Comparison of ENCODE assay signal across 19 cellular contexts in the genomic region with DNA sequence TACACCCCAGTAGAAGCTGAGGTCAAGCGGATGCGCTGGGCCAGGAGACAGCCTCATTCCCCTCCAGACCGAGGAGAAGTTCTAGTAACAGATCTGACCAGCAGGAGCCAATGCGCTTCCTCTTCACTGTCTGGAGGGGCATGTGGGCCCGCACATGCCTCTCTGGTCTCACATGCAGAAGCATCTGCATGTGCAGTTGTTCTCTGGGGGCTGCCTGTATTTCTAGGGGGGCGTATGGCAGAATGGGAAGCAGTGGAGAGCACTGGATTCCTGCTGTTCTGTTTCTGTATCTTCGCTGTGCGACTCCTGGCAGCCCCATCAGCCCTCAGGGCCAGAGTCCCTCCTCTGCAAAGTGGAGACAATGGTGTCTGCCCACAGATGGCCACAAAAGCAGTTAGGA.
DNase-seq lines count a peak whose midpoint lies in the region; ATAC-seq and TF ChIP-seq lines count a peak whose summit lies in the region.
"Had no signal": no experiment of that assay in that cellular context is flagged by ENCODE, and none has a peak within 500 bp of the region (broad histone marks: within the 10 kb centered on the region; RNA-seq: fewer than 3 reads in every experiment).

No MANE protein-coding gene starts in this region.

- intact Hi-C loops in thyroid gland (cut with DNase I): no loop called here

- TF ChIP-seq POLR2A in thyroid gland (IDR thresholded peaks at IDR 0.05): no peak

- H3K9me3 ChIP-seq in BLaER1 (no peaks in the 10 kb centered on the region), HEK293 (ENCODE audit: control insufficient read depth, insufficient read depth, low read depth, low read length) (no peaks in the 10 kb centered on the region), neural progenitor cell (ENCODE audit: low read depth) (no peaks in the 10 kb centered on the region), thyroid gland (no peaks in the 10 kb centered on the region)
- H3K9me3 ChIP-seq: MG63, Peyer's patch had no signal

- peak overlapping the region; percentile 72 for H2AFZ ChIP-seq in neural progenitor cell (replicated peaks)

- no peaks in the 10 kb centered on the region for H3K36me3 Mint-ChIP-seq in WTC11
- H3K36me3 Mint-ChIP-seq in neural progenitor cell: no peaks in the 10 kb centered on the region

- no peak for TF ChIP-seq CTCF in HEK293 (tag by site-specific recombination; IDR thresholded peaks at IDR 0.05)
- no peak for TF ChIP-seq CTCF in WTC11 (IDR thresholded peaks at IDR 0.05)
- no peak for TF ChIP-seq CTCF in neural progenitor cell (IDR thresholded peaks at IDR 0.05)
- TF ChIP-seq CTCF in thyroid gland (IDR thresholded peaks at IDR 0.05): no peak

- ATAC-seq in WTC11: 0 out of 2 replicates have a peak, but pooled peaks have one; percentile 28
- ATAC-seq in HG03342 (IDR thresholded peaks at IDR 0.05; ENCODE audit: unreplicated experiment): no peak

- H3K27me3 ChIP-seq in BLaER1 (no peaks in the 10 kb centered on the region), neural progenitor cell (no peaks in the 10 kb centered on the region), thyroid gland (no peaks in the 10 kb centered on the region)
- H3K27me3 ChIP-seq: MG63, Peyer's patch had no signal

- H3K4me2 ChIP-seq in BLaER1: peak overlapping the region; percentile 78
- no peak overlapping the region for H3K4me2 ChIP-seq in neural progenitor cell

- H3K9me3 Mint-ChIP-seq in WTC11 (no peaks in the 10 kb centered on the region), neural progenitor cell (no peaks in the 10 kb centered on the region)
- H3K9me3 Mint-ChIP-seq: CD4-positive, alpha-beta T cell had no signal

- H3K27me3 Mint-ChIP-seq in WTC11 (ENCODE audit: low read depth): no peaks in the 10 kb centered on the region
- peaks cover 3% of the 10 kb centered on the region for H3K27me3 Mint-ChIP-seq in neural progenitor cell (ENCODE audit: insufficient read depth, low read depth)
- H3K27me3 Mint-ChIP-seq: CD4-positive, alpha-beta T cell had no signal

- DNase-seq in WTC11 (ENCODE audit: low spot score): no peak
- DNase-seq in neural progenitor cell (ENCODE audit: low spot score): no peak
- no peak for DNase-seq in GM19240 (ENCODE audit: insufficient read length, low spot score)
- no peak for DNase-seq in thyroid gland
- DNase-seq: CD4-positive, alpha-beta T cell; KBM-7; MG63; NCI-H1048; NCI-H1417; NCI-H1694; NCI-H2029 treated with DMSO at 0.1 percent for 48 hours; NCI-H2227 treated with DMSO at 0.1 percent for 48 hours; NCI-H526 treated with DMSO at 0.1 percent for 48 hours; Peyer's patch; SIG-M5 had no signal

- no peak overlapping the region for H3K27ac Mint-ChIP-seq in WTC11
- peak overlapping the region; percentile 74 for H3K27ac Mint-ChIP-seq in neural progenitor cell
- H3K27ac Mint-ChIP-seq: CD4-positive, alpha-beta T cell had no signal

- POLR2A ChIA-PET in HEK293 (lab: Yijun Ruan, JAX) (no interaction called here), WTC11 (lab: Charles Lee) (no interaction called here)

- H4K20me1 ChIP-seq in BLaER1 (no peaks in the 10 kb centered on the region), neural progenitor cell (ENCODE audit: low read depth) (no peaks in the 10 kb centered on the region)

- H3K9ac ChIP-seq in BLaER1 (no peak overlapping the region), neural progenitor cell (no peak overlapping the region)

- peak overlapping the region; percentile 71 for H3K27ac ChIP-seq in BLaER1
- 0 out of 2 replicates have a peak overlapping the region, but pooled peaks have one; percentile 16 for H3K27ac ChIP-seq in HEK293 (ENCODE audit: extremely low read depth, low read depth, low read length)
- no peak overlapping the region for H3K27ac ChIP-seq in neural progenitor cell
- H3K27ac ChIP-seq in thyroid gland: no peak overlapping the region
- H3K27ac ChIP-seq: Peyer's patch, SK-N-MC had no signal

- no peaks in the 10 kb centered on the region for H3K79me2 ChIP-seq in neural progenitor cell (ENCODE audit: low read depth)

- WGBS in thyroid gland, 2 donors: 84 to 85% methylated on average over 8 of the region's 8 CpGs

- H3K4me1 ChIP-seq in BLaER1 (peaks cover 96% of the 10 kb centered on the region), HEK293 (ENCODE audit: control insufficient read depth, insufficient read depth, low read length) (no peaks in the 10 kb centered on the region), neural progenitor cell (peaks cover 8% of the 10 kb centered on the region), thyroid gland (no peaks in the 10 kb centered on the region)
- H3K4me1 ChIP-seq: Peyer's patch had no signal

- H3K36me3 ChIP-seq in BLaER1: no peaks in the 10 kb centered on the region
- no peaks in the 10 kb centered on the region for H3K36me3 ChIP-seq in HEK293 (ENCODE audit: control insufficient read depth in 2 of 2, insufficient read depth in 1 of 2, low read length in 2 of 2)
- no peaks in the 10 kb centered on the region for H3K36me3 ChIP-seq in neural progenitor cell
- no peaks in the 10 kb centered on the region for H3K36me3 ChIP-seq in thyroid gland
- H3K36me3 ChIP-seq: MG63, Peyer's patch had no signal

- no peak overlapping the region for H3K4me3 Mint-ChIP-seq in WTC11
- H3K4me3 Mint-ChIP-seq in neural progenitor cell: no peak overlapping the region
- H3K4me3 Mint-ChIP-seq: CD4-positive, alpha-beta T cell had no signal

- H3F3A ChIP-seq in neural progenitor cell (ENCODE audit: low read depth): no peaks in the 10 kb centered on the region

- CTCF ChIA-PET in HEK293 (lab: Yijun Ruan, JAX) (interaction anchor here (0.7 kb wide), 1 partner anchor 218 kb away, joined by 3 read pairs; no protein-coding TSS in a partner anchor), WTC11 (lab: Charles Lee) (interaction anchor here (0.7 to 1.3 kb wide), 2 partner anchors 14 to 43 kb away, joined by 3 to 4 read pairs; no protein-coding TSS in a partner anchor)

- H3K4me3 ChIP-seq in BLaER1: no peak overlapping the region
- H3K4me3 ChIP-seq in HEK293 (ENCODE audit: low read depth, low read length): no peak overlapping the region
- no peak overlapping the region for H3K4me3 ChIP-seq in neural progenitor cell
- no peak overlapping the region for H3K4me3 ChIP-seq in thyroid gland (replicated peaks in 1 of 3)
- H3K4me3 ChIP-seq: MG63, Peyer's patch, SK-N-MC had no signal

- H3K4me1 Mint-ChIP-seq in WTC11 (peaks cover 8% of the 10 kb centered on the region), neural progenitor cell (peaks cover 29% of the 10 kb centered on the region)

TF ChIP-seq in HEK293, 187 proteins besides CTCF, POLR2A, EP300 and RAD21 (continues in another document):
- TF ChIP-seq EGR2 (tag by site-specific recombination; IDR thresholded peaks at IDR 0.05; ENCODE audit: low read depth) (0 out of 2 replicates have a peak, but pooled peaks have one; percentile 26), ZNF214 (tag by site-specific recombination; IDR thresholded peaks at IDR 0.05; ENCODE audit: borderline replicate concordance) (no peak), ZNF16 (tag by site-specific recombination; IDR thresholded peaks at IDR 0.05; ENCODE audit: low read depth) (no peak)
- TF ChIP-seq, protein P1, sequence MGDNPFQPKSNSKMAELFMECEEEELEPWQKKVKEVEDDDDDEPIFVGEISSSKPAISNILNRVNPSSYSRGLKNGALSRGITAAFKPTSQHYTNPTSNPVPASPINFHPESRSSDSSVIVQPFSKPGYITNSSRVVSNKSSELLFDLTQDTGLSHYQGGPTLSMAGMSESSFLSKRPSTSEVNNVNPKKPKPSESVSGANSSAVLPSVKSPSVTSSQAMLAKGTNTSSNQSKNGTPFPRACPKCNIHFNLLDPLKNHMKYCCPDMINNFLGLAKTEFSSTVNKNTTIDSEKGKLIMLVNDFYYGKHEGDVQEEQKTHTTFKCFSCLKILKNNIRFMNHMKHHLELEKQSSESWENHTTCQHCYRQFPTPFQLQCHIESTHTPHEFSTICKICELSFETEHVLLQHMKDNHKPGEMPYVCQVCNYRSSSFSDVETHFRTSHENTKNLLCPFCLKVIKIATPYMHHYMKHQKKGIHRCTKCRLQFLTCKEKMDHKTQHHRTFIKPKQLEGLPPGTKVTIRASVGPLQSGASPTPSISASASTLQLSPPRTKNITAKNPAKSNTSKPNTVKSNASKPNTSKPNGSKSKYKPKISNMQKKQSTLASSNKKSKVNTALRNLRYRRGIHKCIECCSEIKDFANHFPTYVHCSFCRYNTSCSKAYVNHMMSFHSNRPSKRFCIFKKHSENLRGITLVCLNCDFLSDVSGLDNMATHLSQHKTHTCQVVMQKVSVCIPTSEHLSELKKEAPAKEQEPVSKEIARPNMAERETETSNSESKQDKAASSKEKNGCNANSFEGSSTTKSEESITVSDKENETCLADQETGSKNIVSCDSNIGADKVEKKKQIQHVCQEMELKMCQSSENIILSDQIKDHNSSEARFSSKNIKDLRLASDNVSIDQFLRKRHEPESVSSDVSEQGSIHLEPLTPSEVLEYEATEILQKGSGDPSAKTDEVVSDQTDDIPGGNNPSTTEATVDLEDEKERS (tag by site-specific recombination; IDR thresholded peaks at IDR 0.05): no peak

TF ChIP-seq in WTC11, 78 proteins besides CTCF, POLR2A, EP300 and RAD21 (continues in another document):
- TF ChIP-seq RORB (CRISPR knock-in tag; IDR thresholded peaks at IDR 0.05) (no peak), GTF2I (CRISPR knock-in tag; conservative IDR thresholded peaks at IDR 0.05) (no peak)
- TF ChIP-seq, protein P2, sequence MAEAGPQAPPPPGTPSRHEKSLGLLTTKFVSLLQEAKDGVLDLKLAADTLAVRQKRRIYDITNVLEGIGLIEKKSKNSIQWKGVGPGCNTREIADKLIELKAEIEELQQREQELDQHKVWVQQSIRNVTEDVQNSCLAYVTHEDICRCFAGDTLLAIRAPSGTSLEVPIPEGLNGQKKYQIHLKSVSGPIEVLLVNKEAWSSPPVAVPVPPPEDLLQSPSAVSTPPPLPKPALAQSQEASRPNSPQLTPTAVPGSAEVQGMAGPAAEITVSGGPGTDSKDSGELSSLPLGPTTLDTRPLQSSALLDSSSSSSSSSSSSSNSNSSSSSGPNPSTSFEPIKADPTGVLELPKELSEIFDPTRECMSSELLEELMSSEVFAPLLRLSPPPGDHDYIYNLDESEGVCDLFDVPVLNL (CRISPR knock-in tag; IDR thresholded peaks at IDR 0.05; ENCODE audit: borderline replicate concordance, low read depth): no peak
- TF ChIP-seq, protein P3, sequence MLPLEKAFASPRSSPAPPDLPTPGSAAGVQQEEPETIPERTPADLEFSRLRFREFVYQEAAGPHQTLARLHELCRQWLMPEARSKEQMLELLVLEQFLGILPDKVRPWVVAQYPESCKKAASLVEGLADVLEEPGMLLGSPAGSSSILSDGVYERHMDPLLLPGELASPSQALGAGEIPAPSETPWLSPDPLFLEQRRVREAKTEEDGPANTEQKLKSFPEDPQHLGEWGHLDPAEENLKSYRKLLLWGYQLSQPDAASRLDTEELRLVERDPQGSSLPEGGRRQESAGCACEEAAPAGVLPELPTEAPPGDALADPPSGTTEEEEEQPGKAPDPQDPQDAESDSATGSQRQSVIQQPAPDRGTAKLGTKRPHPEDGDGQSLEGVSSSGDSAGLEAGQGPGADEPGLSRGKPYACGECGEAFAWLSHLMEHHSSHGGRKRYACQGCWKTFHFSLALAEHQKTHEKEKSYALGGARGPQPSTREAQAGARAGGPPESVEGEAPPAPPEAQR (CRISPR knock-in tag; IDR thresholded peaks at IDR 0.05): no peak

Comparison
In these comparisons a context has a peak if more than half of its experiments do, and no peak if none do; other contexts are left out.
1. H3K27ac ChIP-seq: peak in BLaER1 (single experiment) and HEK293 (single experiment); none in neural progenitor cell (single experiment) and thyroid gland (0 of 3).